8 cellular contexts compared by ENCODE assay signal in the genomic region with DNA sequence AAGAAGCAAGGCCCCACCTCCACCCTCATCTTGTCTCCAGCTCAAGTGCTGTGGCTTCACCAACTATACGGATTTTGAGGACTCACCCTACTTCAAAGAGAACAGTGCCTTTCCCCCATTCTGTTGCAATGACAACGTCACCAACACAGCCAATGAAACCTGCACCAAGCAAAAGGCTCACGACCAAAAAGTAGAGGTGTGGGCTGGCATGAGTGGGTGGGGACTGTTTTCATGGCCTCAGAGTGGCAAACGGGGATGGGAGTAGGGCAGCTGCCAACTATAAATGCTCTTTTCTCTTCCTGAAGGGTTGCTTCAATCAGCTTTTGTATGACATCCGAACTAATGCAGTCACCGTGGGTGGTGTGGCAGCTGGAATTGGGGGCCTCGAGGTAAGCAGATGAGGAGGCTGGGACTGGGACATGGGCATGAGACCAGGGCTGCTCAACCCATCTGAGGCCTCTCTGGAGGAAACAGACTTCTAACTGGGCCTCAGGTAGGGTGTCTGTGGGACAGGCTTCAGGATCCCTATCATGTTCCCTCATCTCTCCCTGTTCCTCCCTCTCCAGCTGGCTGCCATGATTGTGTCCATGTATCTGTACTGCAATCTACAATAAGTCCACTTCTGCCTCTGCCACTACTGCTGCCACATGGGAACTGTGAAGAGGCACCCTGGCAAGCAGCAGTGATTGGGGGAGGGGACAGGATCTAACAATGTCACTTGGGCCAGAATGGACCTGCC. TPM values are rescaled to one million over a fixed set of nuclear protein-coding genes. Genes with fewer than 3 reads are reported as not detected.
DNase-seq lines count a peak whose midpoint lies in the region; ATAC-seq and TF ChIP-seq lines count a peak whose summit lies in the region.
"Had no signal": no experiment of that assay in that cellular context is flagged by ENCODE, and none has a peak within 500 bp of the region (broad histone marks: within the 10 kb centered on the region; RNA-seq: fewer than 3 reads in every experiment).

No MANE protein-coding gene starts in this region.

- no TSS peak for BruUV-seq in OCI-LY7 (replicated peaks; lab: Mats Ljungman, UMichigan)

- no peaks in the 10 kb centered on the region for H3K9me2 ChIP-seq in OCI-LY7 (ENCODE audit: insufficient read depth, low read length)

- H3K79me2 ChIP-seq in OCI-LY7 (ENCODE audit: insufficient read depth, low read depth, low read length), result no peaks in the 10 kb centered on the region

- intact Hi-C loops in breast epithelium (cut with DNase I; ENCODE audit: low total_unique reads) (no loop called here), OCI-LY7 (cut with micrococcal nuclease; ENCODE audit: unreplicated experiment) (no loop called here)

- H3K4me2 ChIP-seq in OCI-LY7 (ENCODE audit: low read length), result no peak overlapping the region

- H3K9me3 ChIP-seq in breast epithelium, result no peaks in the 10 kb centered on the region
- H3K9me3 ChIP-seq in OCI-LY7 (ENCODE audit: low read length), result no peaks in the 10 kb centered on the region

- CTCF ChIA-PET in OCI-LY7 (lab: Charles Lee; ENCODE audit: unreplicated experiment), result no interaction called here

- TF ChIP-seq CTCF in breast epithelium (IDR thresholded peaks at IDR 0.05), result no peak
- TF ChIP-seq CTCF in OCI-LY7 (conservative IDR thresholded peaks at IDR 0.05; ENCODE audit: low read length), result no peak

- H2AFZ ChIP-seq in OCI-LY7 (ENCODE audit: low read length), result no peak overlapping the region

- H3K4me3 ChIP-seq in breast epithelium, result no peak overlapping the region
- H3K4me3 ChIP-seq in OCI-LY7 (ENCODE audit: low read depth, low read length, poor library complexity, severe bottlenecking), result no peak overlapping the region

- H3K27ac ChIP-seq in breast epithelium (peak overlapping the region; percentile 86 to 91), OCI-LY7 (ENCODE audit: low read depth, low read length, poor library complexity, severe bottlenecking) (no peak overlapping the region)

- TF ChIP-seq POLR2A in breast epithelium (IDR thresholded peaks at IDR 0.05), result no peak

- H3K4me1 ChIP-seq in breast epithelium (peaks cover 0 to 19% of the 10 kb centered on the region in 2 donors), OCI-LY7 (ENCODE audit: insufficient read depth, low read length, poor library complexity, severe bottlenecking) (peaks cover 34% of the 10 kb centered on the region)

- H4K20me1 ChIP-seq in OCI-LY7 (ENCODE audit: insufficient read depth, low read length), result no peaks in the 10 kb centered on the region

- no peaks in the 10 kb centered on the region for H3K27me3 ChIP-seq in breast epithelium

- POLR2A ChIA-PET in OCI-LY7 (lab: Charles Lee), result no interaction called here

- DNase-seq in activated CD4-positive, alpha-beta T cell treated with anti-CD3 and anti-CD28 coated beads, Interleukin-2, amount 50 U/mL, for 24 hours (ENCODE audit: low read depth in 1 of 2, low spot score in 1 of 2), result peak; percentile 43 to 54
- DNase-seq in breast epithelium (ENCODE audit: low spot score in 2 of 2), result no peak
- peak; percentile 37 to 60 (median 56) for DNase-seq in stimulated activated CD4-positive, alpha-beta T cell treated with anti-CD3 and anti-CD28 coated beads, TNF-alpha, amount 100 ng/mL, for 24 hours (ENCODE audit: low read depth in 3 of 3)
- DNase-seq in OCI-LY7 (ENCODE audit: low spot score), result no peak
- no peak for DNase-seq in NCI-H128 (lab: John Stamatoyannopoulos, UW; ENCODE audit: unreplicated experiment)
- DNase-seq: NCI-H510A had no signal

- H3K36me3 ChIP-seq in breast epithelium (no peaks in the 10 kb centered on the region), OCI-LY7 (ENCODE audit: insufficient read depth, low read length) (no peaks in the 10 kb centered on the region)

- ATAC-seq in HG02642 (IDR thresholded peaks at IDR 0.05; ENCODE audit: poor library complexity, unreplicated experiment), result no peak

RNA-seq across cellular contexts. Expression of a gene that starts 8.8 kb away (rescaled TPM):
- not detected for total RNA-seq in breast epithelium
- total RNA-seq in OCI-LY7 (2014; rRNA removed; shearing (Covaris generic)), result not detected in 2 replicates
- total RNA-seq in OCI-LY7 (2022), result not detected in 2 replicates
- total RNA-seq: mesothelial cell of epicardium had no signal

RNA-seq across cellular contexts. Expression of a gene that starts 10.2 kb away (rescaled TPM):
- total RNA-seq in breast epithelium (10 to 100 TPM in 1 of 3 donors, 1 to 10 TPM in 1, under 1 TPM in 1; 0.48 to 26.2 (median 8.9) TPM), OCI-LY7 (2022) (not detected in 2 replicates)
- total RNA-seq in OCI-LY7 (2014; rRNA removed; shearing (Covaris generic)), result not detected in 2 replicates

RNA-seq across cellular contexts. Expression of a gene that starts 13.1 kb away (rescaled TPM):
- total RNA-seq in breast epithelium (10 to 100 TPM; 37.6 to 47.4 (median 42.3) TPM), OCI-LY7 (2022) (30.8 and 33.7 TPM in 2 replicates)
- 26.8 and 37.3 TPM in 2 replicates for total RNA-seq in OCI-LY7 (2014; rRNA removed; shearing (Covaris generic))

RNA-seq across cellular contexts. Expression of a gene that starts 18.0 kb away (rescaled TPM):
- total RNA-seq in breast epithelium (1 to 10 TPM; 2.7 to 5.9 (median 4.2) TPM), OCI-LY7 (2022) (0.17 and 0.20 TPM in 2 replicates)
- total RNA-seq in OCI-LY7 (2014; rRNA removed; shearing (Covaris generic)), result 0.25 and 0.51 TPM in 2 replicates

RNA-seq across cellular contexts. Expression of a gene that starts 52.7 kb away (rescaled TPM):
- total RNA-seq in breast epithelium (10 to 100 TPM; 17.9 to 80.3 (median 46.8) TPM), OCI-LY7 (2022) (25.8 and 27.0 TPM in 2 replicates)
- total RNA-seq in OCI-LY7 (2014; rRNA removed; shearing (Covaris generic)), result 12.7 and 16.2 TPM in 2 replicates

Comparison
In these comparisons a context has a peak if more than half of its experiments do, and no peak if none do; other contexts are left out.
1. DNase-seq: peak in activated CD4-positive, alpha-beta T cell treated with anti-CD3 and anti-CD28 coated beads, Interleukin-2, amount 50 U/mL, for 24 hours (2 of 2) and stimulated activated CD4-positive, alpha-beta T cell treated with anti-CD3 and anti-CD28 coated beads, TNF-alpha, amount 100 ng/mL, for 24 hours (3 of 3); none in breast epithelium (0 of 2), OCI-LY7 (single experiment) and NCI-H128 (single experiment).